ENCODE assay signal across 11 cellular contexts in the genomic region with DNA sequence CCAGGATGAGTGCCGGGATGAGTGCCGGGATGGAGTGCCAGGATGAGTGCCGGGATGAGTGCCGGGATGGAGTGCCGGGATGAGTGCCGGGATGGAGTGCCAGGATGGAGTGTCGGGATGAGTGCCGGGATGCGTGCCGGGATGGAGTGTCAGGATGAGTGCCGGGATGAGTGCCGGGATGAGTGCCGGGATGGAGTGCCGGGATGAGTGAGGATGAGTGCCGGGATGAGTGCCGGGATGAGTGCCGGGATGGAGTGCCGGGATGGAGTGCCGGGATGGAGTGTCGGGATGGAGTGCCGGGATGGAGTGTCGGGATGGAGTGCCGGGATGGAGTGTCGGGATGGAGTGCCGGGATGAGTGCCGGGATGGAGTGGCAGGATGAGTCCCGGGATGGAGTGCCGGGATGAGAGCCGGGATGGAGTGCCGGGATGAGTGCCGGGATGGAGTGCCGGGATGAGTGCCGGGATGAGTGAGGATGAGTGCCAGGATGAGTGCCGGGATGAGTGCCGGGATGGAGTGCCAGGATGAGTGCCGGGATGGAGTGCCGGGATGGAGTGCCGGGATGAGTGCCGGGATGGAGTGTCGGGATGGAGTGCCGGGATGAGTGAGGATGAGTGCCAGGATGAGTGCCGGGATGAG. TPM values are rescaled to one million over a fixed set of nuclear protein-coding genes. Genes with fewer than 3 reads are reported as not detected.
DNase-seq lines count a peak whose midpoint lies in the region; ATAC-seq lines count a peak whose summit lies in the region.
"Not testable (repeated sequence)": the region's sequence is repeated elsewhere in the genome, so short reads cannot be mapped to it uniquely, and the experiment has no call there.
"Had no signal": no experiment of that assay in that cellular context is flagged by ENCODE, and none has a peak within 500 bp of the region (broad histone marks: within the 10 kb centered on the region; RNA-seq: fewer than 3 reads in every experiment).

No MANE protein-coding gene starts in this region.

- POLR2A ChIA-PET in activated CD4-positive, alpha-beta T cell treated with anti-CD3 and anti-CD28 coated beads, Interleukin-2, amount 10 ng/mL, durations not matched to agents 7 days and 5 days (lab: Charles Lee) = not testable (repeated sequence)

- not testable (repeated sequence) for H3K36me3 ChIP-seq in CD4-positive, CD25-positive, alpha-beta regulatory T cell (ENCODE audit: control insufficient read depth, insufficient read depth, low read length)

- peaks cover 19% of the 10 kb centered on the region for H3K27me3 Mint-ChIP-seq in CD4-positive, CD25-positive, alpha-beta regulatory T cell
- not testable (repeated sequence) for H3K27me3 Mint-ChIP-seq in activated CD4-positive, alpha-beta T cell treated with anti-CD3 and anti-CD28 coated beads, Interleukin-2, amount 10 ng/mL, durations not matched to agents 7 days and 5 days; memory B cell
- peaks cover 22% of the 10 kb centered on the region for H3K27me3 Mint-ChIP-seq in activated naive CD4-positive, alpha-beta T cell treated with anti-CD3 and anti-CD28 coated beads, Interleukin-2, amount 10 ng/mL, durations not matched to agents 7 days and 5 days
- H3K27me3 Mint-ChIP-seq in central memory CD8-positive, alpha-beta T cell = peaks cover 21% of the 10 kb centered on the region

- H3K36me3 Mint-ChIP-seq in CD4-positive, CD25-positive, alpha-beta regulatory T cell; activated CD4-positive, alpha-beta T cell treated with anti-CD3 and anti-CD28 coated beads, Interleukin-2, amount 10 ng/mL, durations not matched to agents 7 days and 5 days (ENCODE audit: low read depth); activated naive CD4-positive, alpha-beta T cell treated with anti-CD3 and anti-CD28 coated beads, Interleukin-2, amount 10 ng/mL, durations not matched to agents 7 days and 5 days; memory B cell: not testable (repeated sequence)
- peaks cover 40% of the 10 kb centered on the region for H3K36me3 Mint-ChIP-seq in central memory CD8-positive, alpha-beta T cell (ENCODE audit: insufficient read depth)
- H3K36me3 Mint-ChIP-seq in stimulated activated effector memory CD8-positive, alpha-beta T cell treated with anti-CD3 and anti-CD28 coated beads, Interleukin-12 subunit alpha, Interleukin-12 subunit beta, amount 100 ng/mL, for 72 hours = peaks cover 37% of the 10 kb centered on the region

- not testable (repeated sequence) for ATAC-seq in CD4-positive, CD25-positive, alpha-beta regulatory T cell (ENCODE audit: low read depth in 2 of 2); central memory CD8-positive, alpha-beta T cell (replicated peaks; ENCODE audit: extremely low read depth, poor library complexity, severe bottlenecking); memory B cell (ENCODE audit: low read depth); stimulated activated effector memory CD8-positive, alpha-beta T cell treated with anti-CD3 and anti-CD28 coated beads, Interleukin-12 subunit alpha, Interleukin-12 subunit beta, amount 100 ng/mL, for 72 hours

- H3K27ac Mint-ChIP-seq in CD4-positive, CD25-positive, alpha-beta regulatory T cell = peak overlapping the region in 1 of 3 donors; percentile 100
- H3K27ac Mint-ChIP-seq in activated CD4-positive, alpha-beta T cell treated with anti-CD3 and anti-CD28 coated beads, Interleukin-2, amount 10 ng/mL, durations not matched to agents 7 days and 5 days = peak overlapping the region; percentile 72
- peak overlapping the region; percentile 68 for H3K27ac Mint-ChIP-seq in activated naive CD4-positive, alpha-beta T cell treated with anti-CD3 and anti-CD28 coated beads, Interleukin-2, amount 10 ng/mL, durations not matched to agents 7 days and 5 days
- peak overlapping the region; percentile 100 for H3K27ac Mint-ChIP-seq in central memory CD8-positive, alpha-beta T cell (ENCODE audit: low read depth)
- H3K27ac Mint-ChIP-seq in memory B cell = peak overlapping the region; percentile 100
- peak overlapping the region; percentile 100 for H3K27ac Mint-ChIP-seq in stimulated activated effector memory CD8-positive, alpha-beta T cell treated with anti-CD3 and anti-CD28 coated beads, Interleukin-12 subunit alpha, Interleukin-12 subunit beta, amount 100 ng/mL, for 72 hours

- H3K4me3 Mint-ChIP-seq in CD4-positive, CD25-positive, alpha-beta regulatory T cell = peak overlapping the region in 1 of 4 donors; percentile 41
- not testable (repeated sequence) for H3K4me3 Mint-ChIP-seq in activated CD4-positive, alpha-beta T cell treated with anti-CD3 and anti-CD28 coated beads, Interleukin-2, amount 10 ng/mL, durations not matched to agents 7 days and 5 days; memory B cell; stimulated activated effector memory CD8-positive, alpha-beta T cell treated with anti-CD3 and anti-CD28 coated beads, Interleukin-12 subunit alpha, Interleukin-12 subunit beta, amount 100 ng/mL, for 72 hours
- H3K4me3 Mint-ChIP-seq in activated naive CD4-positive, alpha-beta T cell treated with anti-CD3 and anti-CD28 coated beads, Interleukin-2, amount 10 ng/mL, durations not matched to agents 7 days and 5 days = peak overlapping the region; percentile 38
- peak overlapping the region; percentile 90 for H3K4me3 Mint-ChIP-seq in central memory CD8-positive, alpha-beta T cell

- H3K27ac ChIP-seq in CD4-positive, CD25-positive, alpha-beta regulatory T cell (ENCODE audit: insufficient read depth, low read length, poor library complexity, severe bottlenecking) = not testable (repeated sequence)

- CTCF ChIA-PET in activated CD4-positive, alpha-beta T cell treated with anti-CD3 and anti-CD28 coated beads, Interleukin-2, amount 10 ng/mL, durations not matched to agents 7 days and 5 days (lab: Charles Lee); activated naive CD4-positive, alpha-beta T cell treated with anti-CD3 and anti-CD28 coated beads, Interleukin-2, amount 10 ng/mL, durations not matched to agents 7 days and 5 days (lab: Charles Lee): not testable (repeated sequence)

- not testable (repeated sequence) for H3K9me3 ChIP-seq in CD4-positive, CD25-positive, alpha-beta regulatory T cell (ENCODE audit: control insufficient read depth in 2 of 2, low read length in 2 of 2)

- H3K4me1 ChIP-seq in CD4-positive, CD25-positive, alpha-beta regulatory T cell (ENCODE audit: control insufficient read depth, insufficient read depth, low read length, poor library complexity, severe bottlenecking) = not testable (repeated sequence)

- H3K4me1 Mint-ChIP-seq in CD4-positive, CD25-positive, alpha-beta regulatory T cell; activated CD4-positive, alpha-beta T cell treated with anti-CD3 and anti-CD28 coated beads, Interleukin-2, amount 10 ng/mL, durations not matched to agents 7 days and 5 days; activated naive CD4-positive, alpha-beta T cell treated with anti-CD3 and anti-CD28 coated beads, Interleukin-2, amount 10 ng/mL, durations not matched to agents 7 days and 5 days; central memory CD8-positive, alpha-beta T cell; memory B cell: not testable (repeated sequence)
- H3K4me1 Mint-ChIP-seq in stimulated activated effector memory CD8-positive, alpha-beta T cell treated with anti-CD3 and anti-CD28 coated beads, Interleukin-12 subunit alpha, Interleukin-12 subunit beta, amount 100 ng/mL, for 72 hours = peaks cover 12% of the 10 kb centered on the region

- peaks cover 1 to 16% (median 6%) of the 10 kb centered on the region in 7 donors for H3K9me3 Mint-ChIP-seq in CD4-positive, CD25-positive, alpha-beta regulatory T cell
- H3K9me3 Mint-ChIP-seq in activated CD4-positive, alpha-beta T cell treated with anti-CD3 and anti-CD28 coated beads, Interleukin-2, amount 10 ng/mL, durations not matched to agents 7 days and 5 days = peaks cover 12% of the 10 kb centered on the region
- H3K9me3 Mint-ChIP-seq in activated naive CD4-positive, alpha-beta T cell treated with anti-CD3 and anti-CD28 coated beads, Interleukin-2, amount 10 ng/mL, durations not matched to agents 7 days and 5 days = peaks cover 15% of the 10 kb centered on the region
- H3K9me3 Mint-ChIP-seq in central memory CD8-positive, alpha-beta T cell; memory B cell; stimulated activated effector memory CD8-positive, alpha-beta T cell treated with anti-CD3 and anti-CD28 coated beads, Interleukin-12 subunit alpha, Interleukin-12 subunit beta, amount 100 ng/mL, for 72 hours: not testable (repeated sequence)

- H3K4me3 ChIP-seq in CD4-positive, CD25-positive, alpha-beta regulatory T cell (ENCODE audit: low read depth, low read length) = not testable (repeated sequence)

- DNase-seq in CD4-positive, CD25-positive, alpha-beta regulatory T cell = peak in 2 of 3 donors; percentile 54 to 59
- DNase-seq in T follicular helper cell (ENCODE audit: low read depth) = peak; percentile 4
- DNase-seq in activated CD4-positive, alpha-beta T cell treated with anti-CD3 and anti-CD28 coated beads, Interleukin-2, amount 10 ng/mL, durations not matched to agents 7 days and 5 days = peak; percentile 32
- DNase-seq in activated T-cell treated with anti-CD3 and anti-CD28 coated beads for 48 hours (ENCODE audit: low read depth) = peak; percentile 5
- DNase-seq in activated naive CD4-positive, alpha-beta T cell treated with anti-CD3 and anti-CD28 coated beads, Interleukin-2, amount 10 ng/mL, durations not matched to agents 7 days and 5 days = peak; percentile 37
- peak in 1 of 2 donors; percentile 50 for DNase-seq in central memory CD8-positive, alpha-beta T cell (ENCODE audit: low spot score in 2 of 2)
- DNase-seq in memory B cell (ENCODE audit: low spot score in 2 of 2) = peak in 1 of 2 donors; percentile 30
- DNase-seq in stimulated activated effector memory CD8-positive, alpha-beta T cell treated with anti-CD3 and anti-CD28 coated beads, Interleukin-12 subunit alpha, Interleukin-12 subunit beta, amount 100 ng/mL, for 72 hours (ENCODE audit: low spot score in 2 of 2) = peak; percentile 43 to 82

- H3K27me3 ChIP-seq in CD4-positive, CD25-positive, alpha-beta regulatory T cell (ENCODE audit: control insufficient read depth, insufficient read depth, low read length) = not testable (repeated sequence)

RNA-seq across cellular contexts. Expression of a gene that starts 52.1 kb away (rescaled TPM):
- not detected for total RNA-seq in CD4-positive, CD25-positive, alpha-beta regulatory T cell
- not detected for polyA plus RNA-seq in CD4-positive, CD25-positive, alpha-beta regulatory T cell
- not detected for total RNA-seq in activated CD4-positive, alpha-beta T cell treated with anti-CD3 and anti-CD28 coated beads, Interleukin-2, amount 10 ng/mL, durations not matched to agents 7 days and 5 days
- total RNA-seq: Daoy, H7 had no signal
- polyA plus RNA-seq: AG04450 had no signal
